8 cellular contexts compared by ENCODE assay signal in the genomic region with DNA sequence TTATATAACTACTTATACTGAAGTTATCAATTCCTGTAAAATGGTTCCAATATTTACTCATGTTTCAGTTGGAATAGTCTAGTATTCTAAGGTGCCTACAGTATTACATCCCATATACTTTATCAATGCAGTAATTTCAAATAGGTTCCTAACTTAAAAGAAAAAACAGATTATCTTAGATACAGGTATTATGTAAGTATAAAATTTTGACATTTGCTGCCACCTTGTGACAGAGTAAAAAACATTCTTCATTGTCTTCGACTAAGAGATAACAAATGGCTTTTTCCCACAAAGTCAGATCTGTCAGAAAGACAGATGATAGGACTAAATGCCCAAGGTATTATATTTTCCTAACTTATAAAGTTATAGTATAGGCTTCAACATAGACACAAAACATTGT.
DNase-seq lines count a peak whose midpoint lies in the region; ATAC-seq, FAIRE-seq and TF ChIP-seq lines count a peak whose summit lies in the region.

No MANE protein-coding gene starts in this region.

- no peak overlapping the region for H3K27ac Mint-ChIP-seq in activated CD4-positive, alpha-beta T cell treated with anti-CD3 and anti-CD28 coated beads, Interleukin-2, amount 10 ng/mL, durations not matched to agents 24 days and 14 days
- no peak overlapping the region for H3K27ac Mint-ChIP-seq in stimulated activated effector memory CD8-positive, alpha-beta T cell treated with anti-CD3 and anti-CD28 coated beads, Interleukin-12 subunit alpha, Interleukin-12 subunit beta, amount 100 ng/mL, for 72 hours

- no peaks in the 10 kb centered on the region for H3K4me1 ChIP-seq in psoas muscle

- FAIRE-seq in endometrium (lab: Jason Lieb, UNC): peak; percentile 91

- H3K27ac ChIP-seq in psoas muscle: no peak overlapping the region

- H3K4me3 Mint-ChIP-seq in activated CD4-positive, alpha-beta T cell treated with anti-CD3 and anti-CD28 coated beads, Interleukin-2, amount 10 ng/mL, durations not matched to agents 24 days and 14 days: no peak overlapping the region
- no peak overlapping the region for H3K4me3 Mint-ChIP-seq in stimulated activated effector memory CD8-positive, alpha-beta T cell treated with anti-CD3 and anti-CD28 coated beads, Interleukin-12 subunit alpha, Interleukin-12 subunit beta, amount 100 ng/mL, for 72 hours

- peaks cover 12% of the 10 kb centered on the region for H3K9me3 Mint-ChIP-seq in activated CD4-positive, alpha-beta T cell treated with anti-CD3 and anti-CD28 coated beads, Interleukin-2, amount 10 ng/mL, durations not matched to agents 24 days and 14 days
- H3K9me3 Mint-ChIP-seq in stimulated activated effector memory CD8-positive, alpha-beta T cell treated with anti-CD3 and anti-CD28 coated beads, Interleukin-12 subunit alpha, Interleukin-12 subunit beta, amount 100 ng/mL, for 72 hours: no peaks in the 10 kb centered on the region

- TF ChIP-seq CTCF in psoas muscle (IDR thresholded peaks at IDR 0.05): peak; percentile 26
- no peak for TF ChIP-seq CTCF in lower leg skin (IDR thresholded peaks at IDR 0.05)

- peaks cover 0 to 19% of the 10 kb centered on the region in 2 donors for H3K36me3 ChIP-seq in psoas muscle (ENCODE audit: insufficient read depth in 1 of 2, low read depth in 1 of 2)

- intact Hi-C loops in activated CD4-positive, alpha-beta T cell treated with anti-CD3 and anti-CD28 coated beads, Interleukin-2, amount 10 ng/mL, durations not matched to agents 24 days and 14 days (cut with micrococcal nuclease): loop anchor here (1.0 to 5.0 kb wide), 2 partner anchors 174 to 476 kb away; no protein-coding TSS in a partner anchor
- intact Hi-C loops in psoas muscle (cut with DNase I): loop anchor here (5.0 to 10.0 kb wide), 2 partner anchors 169 to 171 kb away; no protein-coding TSS in a partner anchor
- intact Hi-C loops in lower leg skin (cut with DNase I; ENCODE audit: low total_unique reads): loop anchor here (10.0 kb wide), 1 partner anchor 169 kb away; no protein-coding TSS in a partner anchor

- H3K27me3 ChIP-seq in psoas muscle (ENCODE audit: insufficient read depth in 3 of 3, low read length in 2 of 3): no peaks in the 10 kb centered on the region

- ATAC-seq in psoas muscle (no peak), GM19455 (IDR thresholded peaks at IDR 0.05; ENCODE audit: unreplicated experiment) (no peak)
- no peak for ATAC-seq in stimulated activated effector memory CD8-positive, alpha-beta T cell treated with anti-CD3 and anti-CD28 coated beads, Interleukin-12 subunit alpha, Interleukin-12 subunit beta, amount 100 ng/mL, for 72 hours

- H3K4me1 Mint-ChIP-seq in activated CD4-positive, alpha-beta T cell treated with anti-CD3 and anti-CD28 coated beads, Interleukin-2, amount 10 ng/mL, durations not matched to agents 24 days and 14 days: peaks cover 21% of the 10 kb centered on the region
- H3K4me1 Mint-ChIP-seq in stimulated activated effector memory CD8-positive, alpha-beta T cell treated with anti-CD3 and anti-CD28 coated beads, Interleukin-12 subunit alpha, Interleukin-12 subunit beta, amount 100 ng/mL, for 72 hours: no peaks in the 10 kb centered on the region

- peak; percentile 69 for DNase-seq in activated CD4-positive, alpha-beta T cell treated with anti-CD3 and anti-CD28 coated beads, Interleukin-2, amount 10 ng/mL, durations not matched to agents 24 days and 14 days
- no peak for DNase-seq in activated CD4-positive, alpha-beta T cell treated with anti-CD3 and anti-CD28 coated beads for 48 hours
- DNase-seq in NCI-H2227 treated with DMSO at 0.1 percent for 48 hours (lab: John Stamatoyannopoulos, UW) (peak; percentile 30), psoas muscle (no peak), lower leg skin (ENCODE audit: low spot score in 2 of 2) (no peak)
- no peak for DNase-seq in stimulated activated effector memory CD8-positive, alpha-beta T cell treated with anti-CD3 and anti-CD28 coated beads, Interleukin-12 subunit alpha, Interleukin-12 subunit beta, amount 100 ng/mL, for 72 hours (ENCODE audit: low spot score in 2 of 2)

- H3K9me3 ChIP-seq in psoas muscle: no peaks in the 10 kb centered on the region

- H3K4me3 ChIP-seq in psoas muscle: no peak overlapping the region
- no peak overlapping the region for H3K4me3 ChIP-seq in lower leg skin (ENCODE audit: low read depth, poor library complexity, severe bottlenecking)

- TF ChIP-seq POLR2A in lower leg skin (IDR thresholded peaks at IDR 0.05): no peak

- WGBS in psoas muscle, 3 donors: 11 to 36% (median 14%) methylated on average over 1 of the region's 1 CpG
- 13 to 14% methylated on average over 1 of the region's 1 CpG for WGBS in lower leg skin, 2 donors

- H3K27me3 Mint-ChIP-seq in activated CD4-positive, alpha-beta T cell treated with anti-CD3 and anti-CD28 coated beads, Interleukin-2, amount 10 ng/mL, durations not matched to agents 24 days and 14 days: no peaks in the 10 kb centered on the region

- peaks cover 43% of the 10 kb centered on the region for H3K36me3 Mint-ChIP-seq in activated CD4-positive, alpha-beta T cell treated with anti-CD3 and anti-CD28 coated beads, Interleukin-2, amount 10 ng/mL, durations not matched to agents 24 days and 14 days (ENCODE audit: low read depth)
- no peaks in the 10 kb centered on the region for H3K36me3 Mint-ChIP-seq in stimulated activated effector memory CD8-positive, alpha-beta T cell treated with anti-CD3 and anti-CD28 coated beads, Interleukin-12 subunit alpha, Interleukin-12 subunit beta, amount 100 ng/mL, for 72 hours

Comparison
In these comparisons a context has a peak if more than half of its experiments do, and no peak if none do; other contexts are left out.
1. DNase-seq: peak in activated CD4-positive, alpha-beta T cell treated with anti-CD3 and anti-CD28 coated beads, Interleukin-2, amount 10 ng/mL, durations not matched to agents 24 days and 14 days (single experiment) and NCI-H2227 treated with DMSO at 0.1 percent for 48 hours (single experiment); none in activated CD4-positive, alpha-beta T cell treated with anti-CD3 and anti-CD28 coated beads for 48 hours (single experiment), psoas muscle (0 of 2), stimulated activated effector memory CD8-positive, alpha-beta T cell treated with anti-CD3 and anti-CD28 coated beads, Interleukin-12 subunit alpha, Interleukin-12 subunit beta, amount 100 ng/mL, for 72 hours (0 of 2) and lower leg skin (0 of 2).